Comparison of ENCODE assay signal across 8 cellular contexts in the genomic region with DNA sequence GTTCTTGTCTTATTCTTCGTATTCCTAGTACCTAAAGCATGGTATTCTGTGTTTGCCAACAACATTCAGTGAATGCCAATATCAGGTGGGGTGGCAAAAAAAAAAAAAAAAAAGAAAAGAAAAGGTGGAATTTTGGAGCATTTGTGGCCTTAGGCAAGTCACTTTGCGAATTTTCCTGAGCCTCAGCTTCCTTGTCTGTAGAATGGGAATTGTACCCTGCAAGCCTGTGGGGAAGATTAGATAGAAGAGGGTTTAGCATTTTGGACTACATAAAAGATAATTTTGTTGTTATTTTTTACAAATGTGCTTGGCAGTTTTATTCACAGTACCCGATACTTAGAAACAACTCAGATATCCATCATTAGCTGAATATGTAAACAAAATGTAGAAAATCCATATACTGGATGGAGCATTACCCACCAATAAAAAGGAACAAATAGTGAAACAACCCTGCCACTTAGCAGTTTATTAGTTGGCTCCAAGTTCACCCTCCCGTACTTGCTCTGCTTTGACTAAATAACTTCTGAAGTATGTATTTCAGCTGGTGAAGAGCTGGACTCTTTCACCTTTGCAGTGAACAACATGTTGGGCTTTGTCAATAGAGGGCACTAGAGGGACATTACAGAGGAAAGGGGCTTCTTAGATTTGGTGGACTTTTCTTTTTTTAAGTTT. TPM values are rescaled to one million over a fixed set of nuclear protein-coding genes. Genes with fewer than 3 reads are reported as not detected.
DNase-seq lines count a peak whose midpoint lies in the region; ATAC-seq, FAIRE-seq and TF ChIP-seq lines count a peak whose summit lies in the region.

No MANE protein-coding gene starts in this region.

- H3K4me3 ChIP-seq in NB4 (ENCODE audit: low read depth, low read length) (no peak overlapping the region), GM12878 (no peak overlapping the region)

- peak; percentile 44 for FAIRE-seq in GM12878 (lab: Jason Lieb, UNC)

- H3K36me3 ChIP-seq in GM12878 (ENCODE audit: control insufficient read depth in 2 of 2, insufficient read depth in 2 of 2, low read length in 1 of 2): peaks cover 0 to 3% of the 10 kb centered on the region in 2 experiments; a peak in 1 of 4 replicates

- H3K4me1 ChIP-seq in GM12878 (ENCODE audit: control insufficient read depth, insufficient read depth, low read length): peaks cover 40% of the 10 kb centered on the region

- H2AFZ ChIP-seq in GM12878 (ENCODE audit: control insufficient read depth, low read depth, low read length): no peak overlapping the region

- H3K79me2 ChIP-seq in GM12878 (ENCODE audit: control insufficient read depth, insufficient read depth, low read length): peaks cover 80% of the 10 kb centered on the region

- in situ Hi-C loops in GM12878 (cut with MboI): no loop called here

- ATAC-seq in GM12878: peak; percentile 78
- ATAC-seq in left colon: peak; percentile 62
- no peak for ATAC-seq in HG02840 (IDR thresholded peaks at IDR 0.05; ENCODE audit: low FRiP score, unreplicated experiment)

- peak; percentile 68 for TF ChIP-seq CTCF in NB4 (IDR thresholded peaks at IDR 0.05; ENCODE audit: low read depth, low read length)
- TF ChIP-seq CTCF in GM12878 (IDR thresholded peaks at IDR 0.05 in 2 of 3, conservative IDR thresholded peaks at IDR 0.05 in 1 of 3; ENCODE audit: control insufficient read depth in 2 of 3, extremely low read depth in 1 of 3, insufficient read depth in 1 of 3, low read depth in 3 of 3, low read length in 3 of 3): peak; percentile 65 to 78 (median 70)

- BruUV-seq in GM12878 (replicated peaks; lab: Mats Ljungman, UMichigan): TSS peak; percentile 36

- peak; percentile 75 for TF ChIP-seq RAD21 in GM12878 (IDR thresholded peaks at IDR 0.05; ENCODE audit: insufficient read depth, low read depth, low read length)

- peaks cover 11% of the 10 kb centered on the region for H4K20me1 ChIP-seq in GM12878 (ENCODE audit: control insufficient read depth, insufficient read depth)

- intact Hi-C loops in GM12878 (cut with micrococcal nuclease; ENCODE audit: unreplicated experiment): loop anchor here (2.0 to 5.0 kb wide), 2 partner anchors 38 to 193 kb away; no protein-coding TSS in a partner anchor
- intact Hi-C loops in left colon (cut with DNase I, micrococcal nuclease): no loop called here

- no peaks in the 10 kb centered on the region for H3K9me3 ChIP-seq in GM12878 (replicated peaks; ENCODE audit: control insufficient read depth, insufficient read depth, low read length)

- RAD21 ChIA-PET in GM12878 (lab: Charles Lee; ENCODE audit: unreplicated experiment): interaction anchor here (0.6 to 3.2 kb wide), 28 partner anchors 9 to 212 kb away, joined by 3 to 29 read pairs (median 4); a partner anchor contains a TSS

- H3K4me2 ChIP-seq in GM12878 (ENCODE audit: control insufficient read depth, insufficient read depth): peak overlapping the region; percentile 54; the same call in 1 of the 2 replicates

- POLR2A ChIA-PET in GM12878 (lab: Charles Lee): interaction anchor here (0.5 to 3.6 kb wide), 8 partner anchors 9 to 283 kb away, joined by 3 to 26 read pairs (median 5); a partner anchor contains a TSS

- no peaks in the 10 kb centered on the region for H3K27me3 ChIP-seq in GM12878 (replicated peaks in 1 of 2; ENCODE audit: control insufficient read depth in 2 of 2, insufficient read depth in 2 of 2, low read length in 1 of 2)

- SMC1A ChIA-PET in GM12878 (lab: Charles Lee; ENCODE audit: uncharacterized antibody, unreplicated experiment): interaction anchor here (0.7 to 7.3 kb wide), 24 partner anchors 10 to 191 kb away, joined by 3 to 69 read pairs (median 6); no protein-coding TSS in a partner anchor

- WGBS in GM12878 (ENCODE audit: insufficient coverage, insufficient replicate concordance, low lambda C conversion rate, missing lambda C conversion rate): 73% methylated on average over 4 of the region's 4 CpGs

- TF ChIP-seq POLR2A in NB4 (IDR thresholded peaks at IDR 0.05; ENCODE audit: extremely low read depth, insufficient read length) (no peak), GM12878 (IDR thresholded peaks at IDR 0.05; ENCODE audit: low read depth, low read length) (no peak)

- CTCF ChIA-PET in GM12878 (lab: Yijun Ruan, JAX): interaction anchor here (0.6 to 5.0 kb wide), 36 partner anchors 9 to 1860 kb away, joined by 3 to 78 read pairs (median 5); a partner anchor contains a TSS

- H3K9ac ChIP-seq in GM12878 (ENCODE audit: control insufficient read depth, insufficient read depth, low read length): no peak overlapping the region

- no peak for TF ChIP-seq EP300 in GM12878 (IDR thresholded peaks at IDR 0.05; ENCODE audit: borderline replicate concordance in 1 of 2, control insufficient read depth in 1 of 2, low read depth in 2 of 2, low read length in 2 of 2)

- DNase-seq in activated gamma-delta T cell treated with Interleukin-2 at 50 U/mL for 16 hours (peak; percentile 18), activated gamma-delta T cell (lab: John Stamatoyannopoulos, UW) (no peak), NB4 (ENCODE audit: low read depth) (peak; percentile 63), GM12878 (ENCODE audit: low read depth, low spot score) (no peak), left colon (no peak), COLO668 (lab: John Stamatoyannopoulos, UW; ENCODE audit: unreplicated experiment) (no peak)
- DNase-seq in stimulated activated CD4-positive, alpha-beta T cell treated with anti-CD3 and anti-CD28 coated beads, Interleukin-4, amount 100 ng/mL, for 4 hours: no peak

- H3K27ac ChIP-seq in GM12878 (ENCODE audit: control insufficient read depth, insufficient read depth): no peak overlapping the region

TF ChIP-seq in GM12878, 131 proteins besides CTCF, POLR2A, EP300 and RAD21:
- TF ChIP-seq, protein P1, sequence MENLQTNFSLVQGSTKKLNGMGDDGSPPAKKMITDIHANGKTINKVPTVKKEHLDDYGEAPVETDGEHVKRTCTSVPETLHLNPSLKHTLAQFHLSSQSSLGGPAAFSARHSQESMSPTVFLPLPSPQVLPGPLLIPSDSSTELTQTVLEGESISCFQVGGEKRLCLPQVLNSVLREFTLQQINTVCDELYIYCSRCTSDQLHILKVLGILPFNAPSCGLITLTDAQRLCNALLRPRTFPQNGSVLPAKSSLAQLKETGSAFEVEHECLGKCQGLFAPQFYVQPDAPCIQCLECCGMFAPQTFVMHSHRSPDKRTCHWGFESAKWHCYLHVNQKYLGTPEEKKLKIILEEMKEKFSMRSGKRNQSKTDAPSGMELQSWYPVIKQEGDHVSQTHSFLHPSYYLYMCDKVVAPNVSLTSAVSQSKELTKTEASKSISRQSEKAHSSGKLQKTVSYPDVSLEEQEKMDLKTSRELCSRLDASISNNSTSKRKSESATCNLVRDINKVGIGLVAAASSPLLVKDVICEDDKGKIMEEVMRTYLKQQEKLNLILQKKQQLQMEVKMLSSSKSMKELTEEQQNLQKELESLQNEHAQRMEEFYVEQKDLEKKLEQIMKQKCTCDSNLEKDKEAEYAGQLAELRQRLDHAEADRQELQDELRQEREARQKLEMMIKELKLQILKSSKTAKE (IDR thresholded peaks at IDR 0.05; ENCODE audit: low read depth, poor library complexity, severe bottlenecking): peak; percentile 33
- TF ChIP-seq IKZF2 (IDR thresholded peaks at IDR 0.05) (no peak), SMC3 (IDR thresholded peaks at IDR 0.05; ENCODE audit: borderline replicate concordance, low read length) (peak; percentile 44; the same call in 1 of the 2 replicates), SMAD5 (IDR thresholded peaks at IDR 0.05; ENCODE audit: low read depth) (no peak)

RNA-seq across cellular contexts. Expression of a gene that starts 13.6 kb away (rescaled TPM):
- total RNA-seq in GM12878 (2013; cell fraction: nucleolus; rRNA removed): 91.1 and 104 TPM in 2 replicates
- total RNA-seq in GM12878 (2014; rRNA removed) (93.1 and 107 TPM in 2 replicates), GM12878 (2014; rRNA removed; fragmentation: Illumina TruSeq; extraction: Trizol) (134 and 136 TPM in 2 replicates), GM12878 (2021) (166 and 174 TPM in 2 replicates), left colon (100 to 1,000 TPM; 139 to 152 TPM)
- polyA plus RNA-seq in GM12878 (2011; ENCODE audit: low read depth): 146 TPM
- polyA plus RNA-seq in GM12878 (2011; rRNA removed) (139 and 185 TPM in 2 replicates), GM12878 (2014; fragmentation: Illumina TruSeq; extraction: Trizol) (120 and 151 TPM in 2 replicates), GM12878 (2014; fragmentation: Nextera tagmentation; extraction: Ambion mirVana) (100 to 1,000 TPM in 1 of 2 experiments, 10 to 100 TPM in 1; 58.6 to 120 TPM), GM12878 (2014; rRNA removed) (79.2 and 99.2 TPM in 2 replicates), GM12878 (2016; fragmentation: Nextera tagmentation; extraction: Ambion mirVana) (100 to 1,000 TPM; 227 to 245 TPM)
- 40.9 and 52.0 TPM in 2 replicates for polyA plus RNA-seq in GM12878 (2011; cell fraction: cytosol; rRNA removed)
- polyA plus RNA-seq in GM12878 (2011; cell fraction: nucleus; rRNA removed): 40.3 and 44.3 TPM in 2 replicates
- polyA plus RNA-seq in GM12878 (2012): 193 and 217 TPM in 2 replicates
- 52.8 and 83.5 TPM in 2 replicates for polyA minus RNA-seq in GM12878 (2011; rRNA and poly(A)+ RNA removed)
- 31.5 and 44.0 TPM in 2 replicates for polyA minus RNA-seq in GM12878 (2011; cell fraction: cytosol; rRNA and poly(A)+ RNA removed)
- 20.8 and 43.4 TPM in 2 replicates for polyA minus RNA-seq in GM12878 (2011; cell fraction: nucleus; rRNA and poly(A)+ RNA removed)

Comparison
In these comparisons a context has a peak if more than half of its experiments do, and no peak if none do; other contexts are left out.
1. DNase-seq: peak in activated gamma-delta T cell treated with Interleukin-2 at 50 U/mL for 16 hours (single experiment) and NB4 (single experiment); none in activated gamma-delta T cell (single experiment), GM12878 (single experiment), left colon (0 of 2), COLO668 (single experiment) and stimulated activated CD4-positive, alpha-beta T cell treated with anti-CD3 and anti-CD28 coated beads, Interleukin-4, amount 100 ng/mL, for 4 hours (0 of 2).